1 cellular context compared by ENCODE assay signal in genomic region chr16:70152578-70153302, GRCh38.
TF ChIP-seq lines count a peak whose summit lies in the region.

No MANE protein-coding gene starts in this region.

TF ChIP-seq in HepG2, 621 proteins besides CTCF, POLR2A, EP300 and RAD21 (continued from another document):
- TF ChIP-seq FOXP4 (CRISPR knock-in tag; IDR thresholded peaks at IDR 0.05) (peak; percentile 68; the same call in 1 of the 2 replicates), ZBTB40 (IDR thresholded peaks at IDR 0.05) (no peak), ZBTB40 (CRISPR knock-in tag; IDR thresholded peaks at IDR 0.05) (no peak), ZNF703 (CRISPR knock-in tag; IDR thresholded peaks at IDR 0.05; ENCODE audit: borderline replicate concordance) (no peak), ZNF556 (CRISPR knock-in tag; IDR thresholded peaks at IDR 0.05; ENCODE audit: borderline replicate concordance) (no peak; the same call in 1 of the 2 replicates), ZNF577 (CRISPR knock-in tag; IDR thresholded peaks at IDR 0.05; ENCODE audit: borderline replicate concordance, low read depth) (no peak), IRX3 (CRISPR knock-in tag; IDR thresholded peaks at IDR 0.05; ENCODE audit: borderline replicate concordance, low read depth) (peak; percentile 45; the same call in 1 of the 2 replicates), KDM5B (CRISPR knock-in tag; IDR thresholded peaks at IDR 0.05; ENCODE audit: borderline replicate concordance) (peak; percentile 52; the same call in 1 of the 2 replicates), THAP11 (CRISPR knock-in tag; IDR thresholded peaks at IDR 0.05) (peak; percentile 57; the same call in 1 of the 2 replicates), HMGXB4 (CRISPR knock-in tag; IDR thresholded peaks at IDR 0.05; ENCODE audit: borderline replicate concordance in 1 of 2, low read depth in 1 of 2) (0 out of 4 replicates have a peak, but pooled peaks of 1 of the 2 experiments have one; percentile 36), MED13 (CRISPR knock-in tag; IDR thresholded peaks at IDR 0.05) (no peak), ATF5 (CRISPR knock-in tag; IDR thresholded peaks at IDR 0.05; ENCODE audit: low read depth) (peak; percentile 69; the same call in 1 of the 2 replicates), ZNF629 (CRISPR knock-in tag; conservative IDR thresholded peaks at IDR 0.05) (0 out of 2 replicates have a peak, but pooled peaks have one; percentile 27), THYN1 (CRISPR knock-in tag; IDR thresholded peaks at IDR 0.05; ENCODE audit: borderline replicate concordance, low read depth) (no peak), ZNF563 (CRISPR knock-in tag; IDR thresholded peaks at IDR 0.05) (no peak), NFE2L1 (CRISPR knock-in tag; IDR thresholded peaks at IDR 0.05; ENCODE audit: borderline replicate concordance) (no peak), SP2 (CRISPR knock-in tag; IDR thresholded peaks at IDR 0.05) (no peak), ZNF18 (CRISPR knock-in tag; IDR thresholded peaks at IDR 0.05; ENCODE audit: insufficient replicate concordance) (no peak), NR1H2 (CRISPR knock-in tag; IDR thresholded peaks at IDR 0.05; ENCODE audit: borderline replicate concordance, low read depth) (no peak), GMEB2 (CRISPR knock-in tag; IDR thresholded peaks at IDR 0.05; ENCODE audit: low read depth) (no peak), NFE2 (CRISPR knock-in tag; IDR thresholded peaks at IDR 0.05) (no peak), ZFP36 (IDR thresholded peaks at IDR 0.05; ENCODE audit: borderline replicate concordance, low read depth, low read length, partially characterized antibody) (no peak), FLYWCH1 (CRISPR knock-in tag; IDR thresholded peaks at IDR 0.05) (no peak), ZNF678 (CRISPR knock-in tag; IDR thresholded peaks at IDR 0.05) (no peak), PBX3 (CRISPR knock-in tag; IDR thresholded peaks at IDR 0.05; ENCODE audit: borderline replicate concordance) (no peak), ZNF572 (CRISPR knock-in tag; IDR thresholded peaks at IDR 0.05) (no peak)
